Comparison of ENCODE assay signal across 1 cellular context in genomic region chrX:78944351-78944750, GRCh38.
TF ChIP-seq lines count a peak whose summit lies in the region.

No MANE protein-coding gene starts in this region.

TF ChIP-seq in GM12878, 131 proteins besides CTCF, POLR2A, EP300 and RAD21:
- TF ChIP-seq FOXM1 (IDR thresholded peaks at IDR 0.05; ENCODE audit: low read depth, low read length) (no peak), FOS (IDR thresholded peaks at IDR 0.05; ENCODE audit: borderline replicate concordance, extremely low read depth, insufficient read length) (no peak), ZNF24 (IDR thresholded peaks at IDR 0.05) (no peak), SMAD1 (IDR thresholded peaks at IDR 0.05; ENCODE audit: low read depth, partially characterized antibody) (no peak), POU2F2 (IDR thresholded peaks at IDR 0.05; ENCODE audit: borderline replicate concordance, low read depth, low read length) (no peak), EGR1 (IDR thresholded peaks at IDR 0.05; ENCODE audit: borderline replicate concordance in 1 of 2, low read depth in 2 of 2, low read length in 2 of 2) (no peak), ZNF217 (IDR thresholded peaks at IDR 0.05) (no peak), GABPA (IDR thresholded peaks at IDR 0.05; ENCODE audit: low read depth) (no peak), E2F8 (IDR thresholded peaks at IDR 0.05; ENCODE audit: low read depth, partially characterized antibody) (no peak), ZSCAN29 (IDR thresholded peaks at IDR 0.05) (no peak), PKNOX1 (IDR thresholded peaks at IDR 0.05) (peak; percentile 64)
- TF ChIP-seq, protein P1, sequence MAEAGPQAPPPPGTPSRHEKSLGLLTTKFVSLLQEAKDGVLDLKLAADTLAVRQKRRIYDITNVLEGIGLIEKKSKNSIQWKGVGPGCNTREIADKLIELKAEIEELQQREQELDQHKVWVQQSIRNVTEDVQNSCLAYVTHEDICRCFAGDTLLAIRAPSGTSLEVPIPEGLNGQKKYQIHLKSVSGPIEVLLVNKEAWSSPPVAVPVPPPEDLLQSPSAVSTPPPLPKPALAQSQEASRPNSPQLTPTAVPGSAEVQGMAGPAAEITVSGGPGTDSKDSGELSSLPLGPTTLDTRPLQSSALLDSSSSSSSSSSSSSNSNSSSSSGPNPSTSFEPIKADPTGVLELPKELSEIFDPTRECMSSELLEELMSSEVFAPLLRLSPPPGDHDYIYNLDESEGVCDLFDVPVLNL (IDR thresholded peaks at IDR 0.05; ENCODE audit: low read depth, low read length): no peak
- TF ChIP-seq, protein P2, sequence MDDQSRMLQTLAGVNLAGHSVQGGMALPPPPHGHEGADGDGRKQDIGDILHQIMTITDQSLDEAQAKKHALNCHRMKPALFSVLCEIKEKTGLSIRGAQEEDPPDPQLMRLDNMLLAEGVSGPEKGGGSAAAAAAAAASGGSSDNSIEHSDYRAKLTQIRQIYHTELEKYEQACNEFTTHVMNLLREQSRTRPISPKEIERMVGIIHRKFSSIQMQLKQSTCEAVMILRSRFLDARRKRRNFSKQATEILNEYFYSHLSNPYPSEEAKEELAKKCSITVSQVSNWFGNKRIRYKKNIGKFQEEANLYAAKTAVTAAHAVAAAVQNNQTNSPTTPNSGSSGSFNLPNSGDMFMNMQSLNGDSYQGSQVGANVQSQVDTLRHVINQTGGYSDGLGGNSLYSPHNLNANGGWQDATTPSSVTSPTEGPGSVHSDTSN (IDR thresholded peaks at IDR 0.05; ENCODE audit: insufficient replicate concordance, low read depth, low read length): peak; percentile 65
- TF ChIP-seq, protein P3, sequence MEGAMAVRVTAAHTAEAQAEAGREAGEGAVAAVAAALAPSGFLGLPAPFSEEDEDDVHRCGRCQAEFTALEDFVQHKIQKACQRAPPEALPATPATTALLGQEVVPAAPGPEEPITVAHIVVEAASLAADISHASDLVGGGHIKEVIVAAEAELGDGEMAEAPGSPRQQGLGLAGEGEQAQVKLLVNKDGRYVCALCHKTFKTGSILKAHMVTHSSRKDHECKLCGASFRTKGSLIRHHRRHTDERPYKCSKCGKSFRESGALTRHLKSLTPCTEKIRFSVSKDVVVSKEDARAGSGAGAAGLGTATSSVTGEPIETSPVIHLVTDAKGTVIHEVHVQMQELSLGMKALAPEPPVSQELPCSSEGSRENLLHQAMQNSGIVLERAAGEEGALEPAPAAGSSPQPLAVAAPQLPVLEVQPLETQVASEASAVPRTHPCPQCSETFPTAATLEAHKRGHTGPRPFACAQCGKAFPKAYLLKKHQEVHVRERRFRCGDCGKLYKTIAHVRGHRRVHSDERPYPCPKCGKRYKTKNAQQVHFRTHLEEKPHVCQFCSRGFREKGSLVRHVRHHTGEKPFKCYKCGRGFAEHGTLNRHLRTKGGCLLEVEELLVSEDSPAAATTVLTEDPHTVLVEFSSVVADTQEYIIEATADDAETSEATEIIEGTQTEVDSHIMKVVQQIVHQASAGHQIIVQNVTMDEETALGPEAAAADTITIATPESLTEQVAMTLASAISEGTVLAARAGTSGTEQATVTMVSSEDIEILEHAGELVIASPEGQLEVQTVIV (IDR thresholded peaks at IDR 0.05; ENCODE audit: borderline replicate concordance, partially characterized antibody): no peak
- TF ChIP-seq, protein P4, sequence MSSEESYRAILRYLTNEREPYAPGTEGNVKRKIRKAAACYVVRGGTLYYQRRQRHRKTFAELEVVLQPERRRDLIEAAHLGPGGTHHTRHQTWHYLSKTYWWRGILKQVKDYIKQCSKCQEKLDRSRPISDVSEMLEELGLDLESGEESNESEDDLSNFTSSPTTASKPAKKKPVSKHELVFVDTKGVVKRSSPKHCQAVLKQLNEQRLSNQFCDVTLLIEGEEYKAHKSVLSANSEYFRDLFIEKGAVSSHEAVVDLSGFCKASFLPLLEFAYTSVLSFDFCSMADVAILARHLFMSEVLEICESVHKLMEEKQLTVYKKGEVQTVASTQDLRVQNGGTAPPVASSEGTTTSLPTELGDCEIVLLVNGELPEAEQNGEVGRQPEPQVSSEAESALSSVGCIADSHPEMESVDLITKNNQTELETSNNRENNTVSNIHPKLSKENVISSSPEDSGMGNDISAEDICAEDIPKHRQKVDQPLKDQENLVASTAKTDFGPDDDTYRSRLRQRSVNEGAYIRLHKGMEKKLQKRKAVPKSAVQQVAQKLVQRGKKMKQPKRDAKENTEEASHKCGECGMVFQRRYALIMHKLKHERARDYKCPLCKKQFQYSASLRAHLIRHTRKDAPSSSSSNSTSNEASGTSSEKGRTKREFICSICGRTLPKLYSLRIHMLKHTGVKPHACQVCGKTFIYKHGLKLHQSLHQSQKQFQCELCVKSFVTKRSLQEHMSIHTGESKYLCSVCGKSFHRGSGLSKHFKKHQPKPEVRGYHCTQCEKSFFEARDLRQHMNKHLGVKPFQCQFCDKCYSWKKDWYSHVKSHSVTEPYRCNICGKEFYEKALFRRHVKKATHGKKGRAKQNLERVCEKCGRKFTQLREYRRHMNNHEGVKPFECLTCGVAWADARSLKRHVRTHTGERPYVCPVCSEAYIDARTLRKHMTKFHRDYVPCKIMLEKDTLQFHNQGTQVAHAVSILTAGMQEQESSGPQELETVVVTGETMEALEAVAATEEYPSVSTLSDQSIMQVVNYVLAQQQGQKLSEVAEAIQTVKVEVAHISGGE (CRISPR knock-in tag; IDR thresholded peaks at IDR 0.05): no peak
- TF ChIP-seq, protein P5, sequence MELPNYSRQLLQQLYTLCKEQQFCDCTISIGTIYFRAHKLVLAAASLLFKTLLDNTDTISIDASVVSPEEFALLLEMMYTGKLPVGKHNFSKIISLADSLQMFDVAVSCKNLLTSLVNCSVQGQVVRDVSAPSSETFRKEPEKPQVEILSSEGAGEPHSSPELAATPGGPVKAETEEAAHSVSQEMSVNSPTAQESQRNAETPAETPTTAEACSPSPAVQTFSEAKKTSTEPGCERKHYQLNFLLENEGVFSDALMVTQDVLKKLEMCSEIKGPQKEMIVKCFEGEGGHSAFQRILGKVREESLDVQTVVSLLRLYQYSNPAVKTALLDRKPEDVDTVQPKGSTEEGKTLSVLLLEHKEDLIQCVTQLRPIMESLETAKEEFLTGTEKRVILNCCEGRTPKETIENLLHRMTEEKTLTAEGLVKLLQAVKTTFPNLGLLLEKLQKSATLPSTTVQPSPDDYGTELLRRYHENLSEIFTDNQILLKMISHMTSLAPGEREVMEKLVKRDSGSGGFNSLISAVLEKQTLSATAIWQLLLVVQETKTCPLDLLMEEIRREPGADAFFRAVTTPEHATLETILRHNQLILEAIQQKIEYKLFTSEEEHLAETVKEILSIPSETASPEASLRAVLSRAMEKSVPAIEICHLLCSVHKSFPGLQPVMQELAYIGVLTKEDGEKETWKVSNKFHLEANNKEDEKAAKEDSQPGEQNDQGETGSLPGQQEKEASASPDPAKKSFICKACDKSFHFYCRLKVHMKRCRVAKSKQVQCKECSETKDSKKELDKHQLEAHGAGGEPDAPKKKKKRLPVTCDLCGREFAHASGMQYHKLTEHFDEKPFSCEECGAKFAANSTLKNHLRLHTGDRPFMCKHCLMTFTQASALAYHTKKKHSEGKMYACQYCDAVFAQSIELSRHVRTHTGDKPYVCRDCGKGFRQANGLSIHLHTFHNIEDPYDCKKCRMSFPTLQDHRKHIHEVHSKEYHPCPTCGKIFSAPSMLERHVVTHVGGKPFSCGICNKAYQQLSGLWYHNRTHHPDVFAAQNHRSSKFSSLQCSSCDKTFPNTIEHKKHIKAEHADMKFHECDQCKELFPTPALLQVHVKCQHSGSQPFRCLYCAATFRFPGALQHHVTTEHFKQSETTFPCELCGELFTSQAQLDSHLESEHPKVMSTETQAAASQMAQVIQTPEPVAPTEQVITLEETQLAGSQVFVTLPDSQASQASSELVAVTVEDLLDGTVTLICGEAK (IDR thresholded peaks at IDR 0.05; ENCODE audit: borderline replicate concordance): no peak
